Comparison of ENCODE assay signal across 9 cellular contexts in the genomic region with DNA sequence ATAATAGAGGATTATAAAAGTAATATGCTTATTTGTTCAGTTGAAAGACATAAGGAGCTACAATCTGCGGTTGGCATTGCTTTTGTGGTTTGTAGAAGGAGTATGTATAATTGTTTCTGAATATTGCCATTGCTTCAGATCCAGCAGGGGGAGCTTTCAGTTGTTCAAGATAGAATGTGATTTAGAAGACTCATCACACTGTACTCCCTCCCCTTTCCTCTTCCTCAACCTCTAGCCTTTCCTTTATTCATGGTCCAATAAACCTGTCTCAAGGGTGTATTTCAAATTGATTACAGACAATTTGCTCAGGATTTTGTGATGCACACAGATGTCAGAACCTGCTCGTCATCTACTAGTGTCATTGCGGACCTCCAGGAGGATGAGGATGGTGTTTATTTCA. TPM values are rescaled to one million over a fixed set of nuclear protein-coding genes. Genes with fewer than 3 reads are reported as not detected.
DNase-seq lines count a peak whose midpoint lies in the region; ATAC-seq, FAIRE-seq and TF ChIP-seq lines count a peak whose summit lies in the region.
"Had no signal": no experiment of that assay in that cellular context is flagged by ENCODE, and none has a peak within 500 bp of the region (broad histone marks: within the 10 kb centered on the region; RNA-seq: fewer than 3 reads in every experiment).

No MANE protein-coding gene starts in this region.

- H3K4me3 ChIP-seq in K562 (no peak overlapping the region), liver (ENCODE audit: low read depth in 1 of 3, low read length in 3 of 3) (no peak overlapping the region)
- H3K4me3 ChIP-seq: BLaER1 had no signal

- H3K9ac ChIP-seq in K562 (ENCODE audit: insufficient read depth in 1 of 2, low read depth in 2 of 2, low read length in 2 of 2) (no peak overlapping the region), liver (ENCODE audit: low read depth in 1 of 2, low read length in 2 of 2) (no peak overlapping the region)
- H3K9ac ChIP-seq: BLaER1 had no signal

- in situ Hi-C loops in K562 (cut with MboI): no loop called here

- TF ChIP-seq POLR2A in K562 (conservative IDR thresholded peaks at IDR 0.05): no peak

- POLR2A ChIA-PET in K562 (lab: Yijun Ruan, JAX): interaction anchor here (0.5 to 2.0 kb wide), 8 partner anchors 9 to 220 kb away, joined by 3 to 6 read pairs (median 3); no protein-coding TSS in a partner anchor

- 82% methylated on average over 3 of the region's 3 CpGs for WGBS in K562 (ENCODE audit: insufficient coverage, low coverage, missing lambda C conversion rate)
- WGBS in liver: 73% methylated on average over 3 of the region's 3 CpGs

- H3K4me2 ChIP-seq in K562 (ENCODE audit: insufficient read depth, low read length): no peak overlapping the region
- H3K4me2 ChIP-seq: BLaER1 had no signal

- peaks cover 3% of the 10 kb centered on the region; the same call in 1 of the 3 replicates for H3K79me2 ChIP-seq in K562 (ENCODE audit: control insufficient read depth, insufficient read depth, low read length)

- H3K4me1 ChIP-seq in K562 (replicated peaks in 1 of 2; ENCODE audit: control insufficient read depth in 2 of 2, insufficient read depth in 2 of 2, low read length in 2 of 2) (no peaks in the 10 kb centered on the region), liver (ENCODE audit: control insufficient read depth in 4 of 4, insufficient read depth in 4 of 4, low read length in 3 of 4) (no peaks in the 10 kb centered on the region)
- H3K4me1 ChIP-seq: BLaER1 had no signal

- DNase-seq in NCI-H1417 (lab: John Stamatoyannopoulos, UW) (peak; percentile 57 to 83 (median 76)), NCI-H1417 treated with DMSO at 0.1 percent for 48 hours (lab: John Stamatoyannopoulos, UW) (no peak), NCI-H69 (lab: John Stamatoyannopoulos, UW) (peak; percentile 88), K562 (ENCODE audit: extremely low read depth in 1 of 4, low spot score in 3 of 4) (peak; percentile 16 to 42 (median 21))

- peak; percentile 57 for FAIRE-seq in K562 (lab: Jason Lieb, UNC)

- CTCF ChIA-PET in K562 (lab: Yijun Ruan, JAX; ENCODE audit: low intra/inter-chr PET ratio): interaction anchor here (0.8 to 1.9 kb wide), 2 partner anchors 200 to 213 kb away, joined by 3 to 5 read pairs; no protein-coding TSS in a partner anchor

- no peak overlapping the region for H2AFZ ChIP-seq in K562 (ENCODE audit: low read depth, low read length)

- H3K9me1 ChIP-seq in K562 (ENCODE audit: control insufficient read depth, insufficient read depth, low read length): no peaks in the 10 kb centered on the region

- H3K36me3 ChIP-seq in K562 (ENCODE audit: control insufficient read depth, insufficient read depth, low read length): peaks cover 85% of the 10 kb centered on the region
- H3K36me3 ChIP-seq in liver (ENCODE audit: control insufficient read depth in 4 of 4, insufficient read depth in 3 of 4, low read depth in 1 of 4, low read length in 3 of 4): peaks cover 0 to 13% (median 7%) of the 10 kb centered on the region in 4 donors

- BruUV-seq in K562 (replicated peaks; lab: Mats Ljungman, UMichigan): no TSS peak

- no peaks in the 10 kb centered on the region for H3K9me3 ChIP-seq in K562 (replicated peaks; ENCODE audit: control insufficient read depth, insufficient read depth, low read depth, low read length)
- H3K9me3 ChIP-seq in liver (ENCODE audit: control insufficient read depth in 4 of 4, low read length in 3 of 4): no peaks in the 10 kb centered on the region
- H3K9me3 ChIP-seq: BLaER1 had no signal

- TF ChIP-seq RAD21 in K562 (CRISPR knock-in tag; conservative IDR thresholded peaks at IDR 0.05 in 1 of 2, IDR thresholded peaks at IDR 0.05 in 1 of 2): peak; percentile 42 to 52
- peak; percentile 77 to 82 for TF ChIP-seq RAD21 in liver (IDR thresholded peaks at IDR 0.05)

- H3K27ac ChIP-seq in K562 (ENCODE audit: extremely low read depth, low read depth, low read length): no peak overlapping the region
- no peak overlapping the region for H3K27ac ChIP-seq in liver (ENCODE audit: low read depth in 1 of 2, low read length in 2 of 2)
- H3K27ac ChIP-seq: BLaER1 had no signal

- peak; percentile 63 for ATAC-seq in GM19463 (IDR thresholded peaks at IDR 0.05; ENCODE audit: unreplicated experiment)
- peak; percentile 77 for ATAC-seq in HG03442 (IDR thresholded peaks at IDR 0.05; ENCODE audit: unreplicated experiment)
- ATAC-seq in K562: peak; percentile 90
- no peak for ATAC-seq in HG03571 (IDR thresholded peaks at IDR 0.05; ENCODE audit: unreplicated experiment)

- peak; percentile 25 to 63 (median 55); a peak in 4 of 6 replicates for TF ChIP-seq CTCF in K562 (IDR thresholded peaks at IDR 0.05 in 2 of 3, conservative IDR thresholded peaks at IDR 0.05 in 1 of 3; ENCODE audit: insufficient read depth in 2 of 3, low read depth in 1 of 3, low read length in 3 of 3)
- TF ChIP-seq CTCF in liver (IDR thresholded peaks at IDR 0.05; ENCODE audit: low read depth, low read length, missing input control): peak; percentile 65

- TF ChIP-seq EP300 in K562 (IDR thresholded peaks at IDR 0.05; ENCODE audit: low read length): no peak

- no peaks in the 10 kb centered on the region for H4K20me1 ChIP-seq in K562 (replicated peaks; ENCODE audit: control insufficient read depth, insufficient read depth, low read length)

- intact Hi-C loops in K562 (cut with micrococcal nuclease): loop anchor here (1.0 kb wide), 1 partner anchor 213 kb away; no protein-coding TSS in a partner anchor

- no peaks in the 10 kb centered on the region for H3K27me3 ChIP-seq in K562 (ENCODE audit: control insufficient read depth in 2 of 2, insufficient read depth in 2 of 2, low read length in 2 of 2)
- no peaks in the 10 kb centered on the region for H3K27me3 ChIP-seq in liver (ENCODE audit: control insufficient read depth in 4 of 4, insufficient read depth in 4 of 4, low read length in 3 of 4)
- H3K27me3 ChIP-seq: BLaER1 had no signal

TF ChIP-seq in K562, 482 proteins besides CTCF, POLR2A, EP300 and RAD21 (continues in another document):
- TF ChIP-seq RFX1 (IDR thresholded peaks at IDR 0.05) (no peak), SMC3 (conservative IDR thresholded peaks at IDR 0.05; ENCODE audit: insufficient read depth, low read depth, low read length) (peak; percentile 40; the same call in 1 of the 2 replicates)

TF ChIP-seq in liver, 16 proteins besides CTCF, POLR2A, EP300 and RAD21:
- TF ChIP-seq YY1 (IDR thresholded peaks at IDR 0.05) (no peak), HNF4G (IDR thresholded peaks at IDR 0.05) (no peak), FOXA1 (IDR thresholded peaks at IDR 0.05) (no peak), FOXA2 (IDR thresholded peaks at IDR 0.05) (no peak), TAF1 (conservative IDR thresholded peaks at IDR 0.05) (no peak), NR2F2 (IDR thresholded peaks at IDR 0.05) (no peak), GABPA (IDR thresholded peaks at IDR 0.05 in 1 of 2, conservative IDR thresholded peaks at IDR 0.05 in 1 of 2) (no peak)
- TF ChIP-seq, protein P1, sequence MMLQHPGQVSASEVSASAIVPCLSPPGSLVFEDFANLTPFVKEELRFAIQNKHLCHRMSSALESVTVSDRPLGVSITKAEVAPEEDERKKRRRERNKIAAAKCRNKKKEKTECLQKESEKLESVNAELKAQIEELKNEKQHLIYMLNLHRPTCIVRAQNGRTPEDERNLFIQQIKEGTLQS (IDR thresholded peaks at IDR 0.05): no peak

RNA-seq across cellular contexts. Expression of a gene that starts 9.8 kb away (rescaled TPM):
- 37.6 and 85.1 TPM in 2 replicates for total RNA-seq in K562 (2011; cell fraction: chromatin; rRNA removed; ENCODE audit: low replicate concordance)
- 27.8 and 29.6 TPM in 2 replicates for total RNA-seq in K562 (2011; cell fraction: nucleolus; rRNA removed)
- total RNA-seq in K562 (2011; cell fraction: nucleoplasm; rRNA removed): 42.1 and 62.3 TPM in 2 replicates
- total RNA-seq in K562 (2014; rRNA removed) (45.4 and 46.4 TPM in 2 replicates), K562 (2014; rRNA removed; fragmentation: Illumina TruSeq; extraction: Trizol) (55.8 and 64.1 TPM in 2 replicates), K562 (2015; rRNA removed; fragmentation: Illumina TruSeq; extraction: Trizol) (43.7 and 44.2 TPM in 2 replicates), K562 (2021) (43.2 and 44.7 TPM in 2 replicates), liver (10 to 100 TPM in 1 of 2 donors, 1 to 10 TPM in 1; 9.7 to 15.8 TPM)
- polyA plus RNA-seq in K562 (2011; rRNA removed) (36.3 and 62.1 TPM in 2 replicates), K562 (2014; fragmentation: Illumina TruSeq; extraction: Trizol) (44.2 and 49.8 TPM in 2 replicates), K562 (2014; fragmentation: Nextera tagmentation; extraction: Ambion mirVana) (10 to 100 TPM; 24.0 to 35.3 TPM), K562 (2014; rRNA removed) (42.8 and 44.7 TPM in 2 replicates), liver (1 to 10 TPM; 3.5 to 5.8 TPM)
- polyA plus RNA-seq in K562 (2011; cell fraction: cytosol; rRNA removed): 14.9 and 18.5 TPM in 2 replicates
- 20.7 and 29.0 TPM in 2 replicates for polyA plus RNA-seq in K562 (2011; cell fraction: nucleus; rRNA removed)
- 23.6 and 28.6 TPM in 2 replicates for polyA plus RNA-seq in K562 (2012)
- polyA minus RNA-seq in K562 (2011; rRNA and poly(A)+ RNA removed): 64.1 and 76.2 TPM in 2 replicates
- 11.9 and 27.8 TPM in 2 replicates for polyA minus RNA-seq in K562 (2011; cell fraction: cytosol; rRNA and poly(A)+ RNA removed)
- 42.9 and 59.4 TPM in 2 replicates for polyA minus RNA-seq in K562 (2011; cell fraction: nucleus; rRNA and poly(A)+ RNA removed)

RNA-seq across cellular contexts. Expression of a gene that starts 33.8 kb away (rescaled TPM):
- 26.5 and 48.5 TPM in 2 replicates for total RNA-seq in K562 (2011; cell fraction: chromatin; rRNA removed; ENCODE audit: low replicate concordance)
- total RNA-seq in K562 (2011; cell fraction: nucleolus; rRNA removed): 24.3 and 26.2 TPM in 2 replicates
- 35.4 and 42.0 TPM in 2 replicates for total RNA-seq in K562 (2011; cell fraction: nucleoplasm; rRNA removed)
- total RNA-seq in K562 (2014; rRNA removed): 49.6 and 59.9 TPM in 2 replicates
- total RNA-seq in K562 (2014; rRNA removed; fragmentation: Illumina TruSeq; extraction: Trizol): 57.4 and 63.7 TPM in 2 replicates
- total RNA-seq in K562 (2015; rRNA removed; fragmentation: Illumina TruSeq; extraction: Trizol): 46.9 and 52.4 TPM in 2 replicates
- 45.7 and 48.3 TPM in 2 replicates for total RNA-seq in K562 (2021)
- polyA plus RNA-seq in K562 (2011; rRNA removed): 43.4 and 64.4 TPM in 2 replicates
- 15.9 and 29.8 TPM in 2 replicates for polyA plus RNA-seq in K562 (2011; cell fraction: cytosol; rRNA removed)
- 23.9 and 34.4 TPM in 2 replicates for polyA plus RNA-seq in K562 (2011; cell fraction: nucleus; rRNA removed)
- 62.2 and 81.0 TPM in 2 replicates for polyA plus RNA-seq in K562 (2012)
- 51.8 and 65.7 TPM in 2 replicates for polyA plus RNA-seq in K562 (2014; fragmentation: Illumina TruSeq; extraction: Trizol)
- 10 to 100 TPM; 89.7 to 90.9 TPM for polyA plus RNA-seq in K562 (2014; fragmentation: Nextera tagmentation; extraction: Ambion mirVana)
- 70.4 and 74.2 TPM in 2 replicates for polyA plus RNA-seq in K562 (2014; rRNA removed)
- polyA minus RNA-seq in K562 (2011; rRNA and poly(A)+ RNA removed): 49.7 and 57.3 TPM in 2 replicates
- 9.2 and 21.1 TPM in 2 replicates for polyA minus RNA-seq in K562 (2011; cell fraction: cytosol; rRNA and poly(A)+ RNA removed)
- polyA minus RNA-seq in K562 (2011; cell fraction: nucleus; rRNA and poly(A)+ RNA removed): 13.9 and 16.1 TPM in 2 replicates
- 10 to 100 TPM; 16.5 to 43.2 TPM for total RNA-seq in liver
- polyA plus RNA-seq in liver: 10 to 100 TPM; 84.9 to 93.6 TPM
